In genomic region chr1:47870946-47871750, GRCh38 we compare ENCODE assay signal across 3 cellular contexts.
TF ChIP-seq lines count a peak whose summit lies in the region.

No MANE protein-coding gene starts in this region.

TF ChIP-seq in HEK293, 187 proteins besides CTCF, POLR2A, EP300 and RAD21:
- 0 out of 2 replicates have a peak, but pooled peaks have one; percentile 20 for TF ChIP-seq ZFHX2 (tag by site-specific recombination; conservative IDR thresholded peaks at IDR 0.05)
- no peak for TF ChIP-seq ZNF560 (tag by site-specific recombination; IDR thresholded peaks at IDR 0.05; ENCODE audit: borderline replicate concordance)

TF ChIP-seq in K562, 482 proteins besides CTCF, POLR2A, EP300 and RAD21:
- peak; percentile 52 for TF ChIP-seq RBM25 (IDR thresholded peaks at IDR 0.05; ENCODE audit: low read depth, low read length, severe bottlenecking)
- peak; percentile 83 for TF ChIP-seq NFIC (IDR thresholded peaks at IDR 0.05)
- TF ChIP-seq, protein P1, sequence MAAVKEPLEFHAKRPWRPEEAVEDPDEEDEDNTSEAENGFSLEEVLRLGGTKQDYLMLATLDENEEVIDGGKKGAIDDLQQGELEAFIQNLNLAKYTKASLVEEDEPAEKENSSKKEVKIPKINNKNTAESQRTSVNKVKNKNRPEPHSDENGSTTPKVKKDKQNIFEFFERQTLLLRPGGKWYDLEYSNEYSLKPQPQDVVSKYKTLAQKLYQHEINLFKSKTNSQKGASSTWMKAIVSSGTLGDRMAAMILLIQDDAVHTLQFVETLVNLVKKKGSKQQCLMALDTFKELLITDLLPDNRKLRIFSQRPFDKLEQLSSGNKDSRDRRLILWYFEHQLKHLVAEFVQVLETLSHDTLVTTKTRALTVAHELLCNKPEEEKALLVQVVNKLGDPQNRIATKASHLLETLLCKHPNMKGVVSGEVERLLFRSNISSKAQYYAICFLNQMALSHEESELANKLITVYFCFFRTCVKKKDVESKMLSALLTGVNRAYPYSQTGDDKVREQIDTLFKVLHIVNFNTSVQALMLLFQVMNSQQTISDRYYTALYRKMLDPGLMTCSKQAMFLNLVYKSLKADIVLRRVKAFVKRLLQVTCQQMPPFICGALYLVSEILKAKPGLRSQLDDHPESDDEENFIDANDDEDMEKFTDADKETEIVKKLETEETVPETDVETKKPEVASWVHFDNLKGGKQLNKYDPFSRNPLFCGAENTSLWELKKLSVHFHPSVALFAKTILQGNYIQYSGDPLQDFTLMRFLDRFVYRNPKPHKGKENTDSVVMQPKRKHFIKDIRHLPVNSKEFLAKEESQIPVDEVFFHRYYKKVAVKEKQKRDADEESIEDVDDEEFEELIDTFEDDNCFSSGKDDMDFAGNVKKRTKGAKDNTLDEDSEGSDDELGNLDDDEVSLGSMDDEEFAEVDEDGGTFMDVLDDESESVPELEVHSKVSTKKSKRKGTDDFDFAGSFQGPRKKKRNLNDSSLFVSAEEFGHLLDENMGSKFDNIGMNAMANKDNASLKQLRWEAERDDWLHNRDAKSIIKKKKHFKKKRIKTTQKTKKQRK (IDR thresholded peaks at IDR 0.05; ENCODE audit: borderline replicate concordance, low read depth, low read length), result no peak
- peak; percentile 51 for TF ChIP-seq NFIX (CRISPR knock-in tag; IDR thresholded peaks at IDR 0.05; ENCODE audit: low read depth)

TF ChIP-seq in GM23338, 12 proteins besides CTCF, POLR2A, EP300 and RAD21 (continued from another document):
- TF ChIP-seq, protein P2, sequence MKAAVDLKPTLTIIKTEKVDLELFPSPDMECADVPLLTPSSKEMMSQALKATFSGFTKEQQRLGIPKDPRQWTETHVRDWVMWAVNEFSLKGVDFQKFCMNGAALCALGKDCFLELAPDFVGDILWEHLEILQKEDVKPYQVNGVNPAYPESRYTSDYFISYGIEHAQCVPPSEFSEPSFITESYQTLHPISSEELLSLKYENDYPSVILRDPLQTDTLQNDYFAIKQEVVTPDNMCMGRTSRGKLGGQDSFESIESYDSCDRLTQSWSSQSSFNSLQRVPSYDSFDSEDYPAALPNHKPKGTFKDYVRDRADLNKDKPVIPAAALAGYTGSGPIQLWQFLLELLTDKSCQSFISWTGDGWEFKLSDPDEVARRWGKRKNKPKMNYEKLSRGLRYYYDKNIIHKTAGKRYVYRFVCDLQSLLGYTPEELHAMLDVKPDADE (IDR thresholded peaks at IDR 0.05), result no peak
- TF ChIP-seq POLR2AphosphoS5 (IDR thresholded peaks at IDR 0.05; ENCODE audit: low read depth) (no peak), ZNF331 (CRISPR knock-in tag; IDR thresholded peaks at IDR 0.05; ENCODE audit: low read depth) (no peak), EZH2phosphoT487 (IDR thresholded peaks at IDR 0.05; ENCODE audit: unreplicated experiment) (no peak), REST (IDR thresholded peaks at IDR 0.05; ENCODE audit: unreplicated experiment) (no peak), JUNB (IDR thresholded peaks at IDR 0.05; ENCODE audit: unreplicated experiment) (no peak), STAT1 (IDR thresholded peaks at IDR 0.05; ENCODE audit: unreplicated experiment) (no peak), ZNF114 (CRISPR knock-in tag; IDR thresholded peaks at IDR 0.05) (no peak)
